In genomic region chr4:98656443-98656842, GRCh38 we compare ENCODE assay signal across 1 cellular context.
TF ChIP-seq lines count a peak whose summit lies in the region.

No MANE protein-coding gene starts in this region.

TF ChIP-seq in GM23338, 12 proteins besides CTCF, POLR2A, EP300 and RAD21 (continued from another document):
- no peak for TF ChIP-seq ZNF462 (CRISPR knock-in tag; IDR thresholded peaks at IDR 0.05)
